In the genomic region with DNA sequence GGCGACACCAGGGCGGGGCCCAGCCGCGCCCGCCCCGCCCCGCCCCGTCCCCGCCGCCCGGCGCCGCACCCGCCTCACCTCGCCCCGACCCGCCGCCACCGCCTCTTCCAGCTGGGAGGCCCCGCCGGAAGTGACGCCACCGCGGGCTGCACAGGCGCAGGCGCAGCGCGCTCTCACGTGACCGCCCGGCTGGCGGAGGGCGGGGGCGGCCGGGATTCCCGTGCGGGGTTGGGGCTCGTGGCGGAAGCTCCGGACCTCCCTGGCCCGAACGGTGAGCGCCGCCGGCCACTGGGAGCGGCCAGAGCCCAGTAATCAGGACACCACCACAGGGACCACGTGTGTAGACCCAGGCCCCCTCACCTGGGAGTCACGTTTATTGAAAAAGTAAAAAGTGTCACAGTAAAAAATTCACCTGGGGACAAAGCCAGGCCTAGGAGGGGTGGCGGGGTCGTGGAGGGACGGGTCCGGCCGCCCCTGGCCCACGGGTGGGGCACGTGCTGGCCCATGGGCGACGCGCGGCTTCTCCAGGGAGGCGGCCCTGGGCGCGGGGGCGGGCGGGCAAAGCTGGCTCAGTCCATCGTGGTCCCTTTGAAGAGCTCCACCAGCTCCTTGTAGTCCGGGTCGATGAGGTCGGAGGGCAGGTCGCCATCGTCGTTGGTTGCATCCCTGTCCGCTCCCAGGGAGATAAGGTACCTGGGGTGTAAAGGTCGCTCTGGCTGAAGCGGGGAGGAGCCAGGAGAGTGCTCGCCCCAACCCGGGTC, we compare ENCODE assay signal across 8 cellular contexts. TPM values are rescaled to one million over a fixed set of nuclear protein-coding genes. Genes with fewer than 3 reads are reported as not detected.
A peak's percentile ranks its signal among the peaks of the same experiment; 100 is the strongest.
DNase-seq lines count a peak whose midpoint lies in the region; ATAC-seq and TF ChIP-seq lines count a peak whose summit lies in the region.

A gene with protein sequence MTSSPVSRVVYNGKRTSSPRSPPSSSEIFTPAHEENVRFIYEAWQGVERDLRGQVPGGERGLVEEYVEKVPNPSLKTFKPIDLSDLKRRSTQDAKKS (minus strand): TSS at position 132 of the 761 bp plus-strand sequence. CDS start 8,785 bp downstream, outside the sequence.

- TF ChIP-seq EP300 in Ishikawa (IDR thresholded peaks at IDR 0.05; ENCODE audit: borderline replicate concordance): no peak

- H3K4me1 ChIP-seq in mucosa of descending colon (ENCODE audit: low read depth): peaks cover 7% of the 10 kb centered on the region

- DNase-seq in Caki2 (ENCODE audit: low read depth): peak; percentile 84
- peak; percentile 9 for DNase-seq in OCI-M2 (lab: John Stamatoyannopoulos, UW; ENCODE audit: unreplicated experiment)
- DNase-seq in activated T-cell treated with anti-CD3 and anti-CD28 coated beads for 4 hours: peak; percentile 91
- peak; percentile 46 for DNase-seq in epithelial cell of prostate (ENCODE audit: low read depth, low spot score)
- peak; percentile 96 to 98 (median 98) for DNase-seq in mucosa of descending colon
- peak; percentile 85 to 89 for DNase-seq in stimulated activated CD8-positive, alpha-beta memory T cell treated with anti-CD3 and anti-CD28 coated beads, Interleukin-4, amount 100 ng/mL, for 1 hour (ENCODE audit: low read depth in 2 of 2, low spot score in 1 of 2)

- H3K27ac ChIP-seq in epithelial cell of prostate: peak within 1 kb of the TSS; percentile 83

- in situ Hi-C loops in Caki2 (cut with HindIII; ENCODE audit: low pct_unique_long_range_greater_than_20kb, low sequenced_read_pairs): no loop called here

- H3K9me3 ChIP-seq in mucosa of descending colon: no peaks in the 10 kb centered on the region

- TF ChIP-seq CTCF in mucosa of descending colon (IDR thresholded peaks at IDR 0.05): no peak

- intact Hi-C loops in mucosa of descending colon (cut with DNase I, micrococcal nuclease): no loop called here

- peak within 1 kb of the TSS; percentile 34 for H3K4me3 ChIP-seq in mucosa of descending colon

- ATAC-seq in GM21526 (IDR thresholded peaks at IDR 0.05; ENCODE audit: low FRiP score, unreplicated experiment) (peak; percentile 59), mucosa of descending colon (peak; percentile 89)

- TF ChIP-seq RAD21 in Ishikawa (IDR thresholded peaks at IDR 0.05; ENCODE audit: low read depth): no peak

- no peaks in the 10 kb centered on the region for H3K36me3 ChIP-seq in mucosa of descending colon (ENCODE audit: low read depth)

TF ChIP-seq in Ishikawa, 13 proteins besides CTCF, POLR2A, EP300 and RAD21:
- TF ChIP-seq TCF12 (IDR thresholded peaks at IDR 0.05; ENCODE audit: low read depth) (no peak), CEBPB (IDR thresholded peaks at IDR 0.05) (no peak), CREB1 (IDR thresholded peaks at IDR 0.05; ENCODE audit: low read depth) (peak; percentile 40; the same call in 1 of the 2 replicates), NFIC (IDR thresholded peaks at IDR 0.05) (no peak), ZBTB7A (IDR thresholded peaks at IDR 0.05; ENCODE audit: low read depth) (no peak), TEAD4 (IDR thresholded peaks at IDR 0.05) (0 out of 2 replicates have a peak, but pooled peaks have one; percentile 26), YY1 (IDR thresholded peaks at IDR 0.05; ENCODE audit: low read depth) (no peak), FOXM1 (IDR thresholded peaks at IDR 0.05; ENCODE audit: borderline replicate concordance, low read depth) (no peak), TAF1 (IDR thresholded peaks at IDR 0.05; ENCODE audit: low read depth) (peak; percentile 78; the same call in 1 of the 2 replicates), EGR1 (IDR thresholded peaks at IDR 0.05) (peak; percentile 86)
- TF ChIP-seq, protein P1, sequence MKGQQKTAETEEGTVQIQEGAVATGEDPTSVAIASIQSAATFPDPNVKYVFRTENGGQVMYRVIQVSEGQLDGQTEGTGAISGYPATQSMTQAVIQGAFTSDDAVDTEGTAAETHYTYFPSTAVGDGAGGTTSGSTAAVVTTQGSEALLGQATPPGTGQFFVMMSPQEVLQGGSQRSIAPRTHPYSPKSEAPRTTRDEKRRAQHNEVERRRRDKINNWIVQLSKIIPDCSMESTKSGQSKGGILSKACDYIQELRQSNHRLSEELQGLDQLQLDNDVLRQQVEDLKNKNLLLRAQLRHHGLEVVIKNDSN (IDR thresholded peaks at IDR 0.05): peak; percentile 96
- TF ChIP-seq, protein P2, sequence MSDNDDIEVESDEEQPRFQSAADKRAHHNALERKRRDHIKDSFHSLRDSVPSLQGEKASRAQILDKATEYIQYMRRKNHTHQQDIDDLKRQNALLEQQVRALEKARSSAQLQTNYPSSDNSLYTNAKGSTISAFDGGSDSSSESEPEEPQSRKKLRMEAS (IDR thresholded peaks at IDR 0.05): peak; percentile 93
- TF ChIP-seq, protein P3, sequence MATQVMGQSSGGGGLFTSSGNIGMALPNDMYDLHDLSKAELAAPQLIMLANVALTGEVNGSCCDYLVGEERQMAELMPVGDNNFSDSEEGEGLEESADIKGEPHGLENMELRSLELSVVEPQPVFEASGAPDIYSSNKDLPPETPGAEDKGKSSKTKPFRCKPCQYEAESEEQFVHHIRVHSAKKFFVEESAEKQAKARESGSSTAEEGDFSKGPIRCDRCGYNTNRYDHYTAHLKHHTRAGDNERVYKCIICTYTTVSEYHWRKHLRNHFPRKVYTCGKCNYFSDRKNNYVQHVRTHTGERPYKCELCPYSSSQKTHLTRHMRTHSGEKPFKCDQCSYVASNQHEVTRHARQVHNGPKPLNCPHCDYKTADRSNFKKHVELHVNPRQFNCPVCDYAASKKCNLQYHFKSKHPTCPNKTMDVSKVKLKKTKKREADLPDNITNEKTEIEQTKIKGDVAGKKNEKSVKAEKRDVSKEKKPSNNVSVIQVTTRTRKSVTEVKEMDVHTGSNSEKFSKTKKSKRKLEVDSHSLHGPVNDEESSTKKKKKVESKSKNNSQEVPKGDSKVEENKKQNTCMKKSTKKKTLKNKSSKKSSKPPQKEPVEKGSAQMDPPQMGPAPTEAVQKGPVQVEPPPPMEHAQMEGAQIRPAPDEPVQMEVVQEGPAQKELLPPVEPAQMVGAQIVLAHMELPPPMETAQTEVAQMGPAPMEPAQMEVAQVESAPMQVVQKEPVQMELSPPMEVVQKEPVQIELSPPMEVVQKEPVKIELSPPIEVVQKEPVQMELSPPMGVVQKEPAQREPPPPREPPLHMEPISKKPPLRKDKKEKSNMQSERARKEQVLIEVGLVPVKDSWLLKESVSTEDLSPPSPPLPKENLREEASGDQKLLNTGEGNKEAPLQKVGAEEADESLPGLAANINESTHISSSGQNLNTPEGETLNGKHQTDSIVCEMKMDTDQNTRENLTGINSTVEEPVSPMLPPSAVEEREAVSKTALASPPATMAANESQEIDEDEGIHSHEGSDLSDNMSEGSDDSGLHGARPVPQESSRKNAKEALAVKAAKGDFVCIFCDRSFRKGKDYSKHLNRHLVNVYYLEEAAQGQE (IDR thresholded peaks at IDR 0.05; ENCODE audit: low read depth): no peak

RNA-seq across cellular contexts. Expression of the gene that starts here (rescaled TPM):
- 24.7 and 30.9 TPM in 2 replicates for total RNA-seq in Caki2 (2014; rRNA removed; shearing (Covaris generic); ENCODE audit: low replicate concordance)
- total RNA-seq in mucosa of descending colon: 10 to 100 TPM; 21.2 to 80.2 (median 38.7) TPM

Comparison
In these comparisons a context has a peak if more than half of its experiments do, and no peak if none do; other contexts are left out.
1. Peak in every context shown above with its lines: DNase-seq, ATAC-seq, H3K4me3 ChIP-seq and H3K27ac ChIP-seq.
2. DNase-seq: peak in every context shown above with its lines; median percentile 98 in mucosa of descending colon; 91 in activated T-cell treated with anti-CD3 and anti-CD28 coated beads for 4 hours; 87 in stimulated activated CD8-positive, alpha-beta memory T cell treated with anti-CD3 and anti-CD28 coated beads, Interleukin-4, amount 100 ng/mL, for 1 hour; 84 in Caki2; 46 in epithelial cell of prostate; 9 in OCI-M2.